In the genomic region with DNA sequence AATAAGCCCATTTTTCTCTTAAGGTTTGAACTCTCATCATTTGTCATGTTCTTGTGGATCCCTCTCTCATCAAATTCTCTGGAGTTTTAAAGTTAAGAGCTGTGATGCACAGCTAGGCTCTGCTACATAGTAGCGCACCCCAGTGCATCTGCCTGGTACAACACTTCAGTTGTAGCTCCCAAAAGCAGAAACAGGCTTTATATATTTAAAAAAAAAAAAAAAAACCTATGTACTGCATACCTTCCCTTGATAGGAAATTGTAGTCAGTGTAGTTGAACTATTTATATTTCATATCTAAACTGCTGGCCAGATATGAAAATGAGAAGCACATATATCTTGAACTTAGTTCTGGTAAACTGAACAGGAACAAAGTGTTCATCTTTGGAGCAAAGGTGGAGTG, we compare ENCODE assay signal across 11 cellular contexts.
A peak's percentile ranks its signal among the peaks of the same experiment; 100 is the strongest.
DNase-seq lines count a peak whose midpoint lies in the region; ATAC-seq and TF ChIP-seq lines count a peak whose summit lies in the region.
"Had no signal": no experiment of that assay in that cellular context is flagged by ENCODE, and none has a peak within 500 bp of the region (broad histone marks: within the 10 kb centered on the region; RNA-seq: fewer than 3 reads in every experiment).

No MANE protein-coding gene starts in this region.

- in situ Hi-C loops in transverse colon (cut with MboI; ENCODE audit: low pct_ligation_motif_present in 1 of 4, low pct_unique_long_range_greater_than_20kb in 1 of 4, low sequenced_read_pairs in 3 of 4), result loop anchor here in 1 of 4 donors (25.0 kb wide), 1 partner anchor 252 kb away; no protein-coding TSS in a partner anchor
- in situ Hi-C loops in GM13976 (cut with MboI; ENCODE audit: low sequenced_read_pairs, unreplicated experiment), result no loop called here

- H3K4me3 ChIP-seq in OCI-LY3 (ENCODE audit: low read length) (no peak overlapping the region), transverse colon (no peak overlapping the region)
- H3K4me3 ChIP-seq: heart right ventricle had no signal

- H3K27ac ChIP-seq in OCI-LY3 (ENCODE audit: low read length), result no peak overlapping the region
- H3K27ac ChIP-seq in transverse colon, result no peak overlapping the region
- H3K27ac ChIP-seq: heart right ventricle had no signal

- no peaks in the 10 kb centered on the region for H3K79me2 ChIP-seq in OCI-LY3 (ENCODE audit: low read length)

- no peak for TF ChIP-seq POLR2A in transverse colon (IDR thresholded peaks at IDR 0.05)

- TF ChIP-seq CTCF in OCI-LY3 (IDR thresholded peaks at IDR 0.05; ENCODE audit: low read depth, low read length) (peak; percentile 38), transverse colon (IDR thresholded peaks at IDR 0.05) (peak in 4 of 5 experiments; percentile 24 to 47 (median 29)), GM13976 (IDR thresholded peaks at IDR 0.05; ENCODE audit: borderline replicate concordance, control extremely low read depth, extremely low read depth, insufficient read depth, missing control alignments) (no peak)

- WGBS in transverse colon (ENCODE audit: low coverage in 1 of 2), 2 donors, result 45% methylated on average over 1 of the region's 1 CpG; no CpG with 5 or more reads in 1 of the 2 donors

- ATAC-seq in left ventricle myocardium superior (peak; percentile 41), Right ventricle myocardium superior (ENCODE audit: poor library complexity) (no peak), HG03280 (IDR thresholded peaks at IDR 0.05; ENCODE audit: unreplicated experiment) (no peak)
- ATAC-seq: heart right ventricle had no signal

- no peaks in the 10 kb centered on the region for H3K27me3 ChIP-seq in OCI-LY3 (ENCODE audit: low read depth, low read length)
- no peaks in the 10 kb centered on the region for H3K27me3 ChIP-seq in transverse colon

- peak; percentile 20 for DNase-seq in left ventricle myocardium superior
- DNase-seq in Right ventricle myocardium superior, result no peak
- DNase-seq in fibroblast of gingiva (ENCODE audit: low read depth), result peak; percentile 12
- DNase-seq in transverse colon, result peak; percentile 42
- no peak for DNase-seq in GM13976 (ENCODE audit: low spot score)
- DNase-seq in NCI-H1105 (lab: John Stamatoyannopoulos, UW), result no peak
- DNase-seq: heart right ventricle, NCI-H1092, T-helper 9 cell had no signal

- H3K4me2 ChIP-seq in OCI-LY3 (ENCODE audit: low read length), result no peak overlapping the region

- no peak for TF ChIP-seq EP300 in transverse colon (IDR thresholded peaks at IDR 0.05; ENCODE audit: low read depth)

- intact Hi-C loops in left ventricle myocardium superior (cut with micrococcal nuclease), result no loop called here
- intact Hi-C loops in Right ventricle myocardium superior (cut with DNase I), result no loop called here
- intact Hi-C loops in transverse colon (cut with DNase I; ENCODE audit: low total_unique reads), result no loop called here

- H3K4me1 ChIP-seq in OCI-LY3 (ENCODE audit: low read length) (no peaks in the 10 kb centered on the region), transverse colon (no peaks in the 10 kb centered on the region)

- H3K36me3 ChIP-seq in OCI-LY3 (replicated peaks; ENCODE audit: low read depth, low read length), result no peaks in the 10 kb centered on the region
- no peaks in the 10 kb centered on the region for H3K36me3 ChIP-seq in transverse colon
- H3K36me3 ChIP-seq: heart right ventricle had no signal

- H4K20me1 ChIP-seq in OCI-LY3 (ENCODE audit: insufficient read depth, low read length), result no peaks in the 10 kb centered on the region

- H2AFZ ChIP-seq in OCI-LY3 (ENCODE audit: low read depth, low read length), result no peak overlapping the region

- H3K9ac ChIP-seq in OCI-LY3 (ENCODE audit: low read length), result no peak overlapping the region

- no peaks in the 10 kb centered on the region for H3K9me3 ChIP-seq in OCI-LY3 (ENCODE audit: insufficient read depth, low read length)
- H3K9me3 ChIP-seq in transverse colon, result no peaks in the 10 kb centered on the region
- H3K9me3 ChIP-seq: heart right ventricle had no signal

Comparison
In these comparisons a context has a peak if more than half of its experiments do, and no peak if none do; other contexts are left out.
1. DNase-seq: peak in left ventricle myocardium superior (single experiment), fibroblast of gingiva (single experiment) and transverse colon (single experiment); none in Right ventricle myocardium superior (single experiment), GM13976 (single experiment) and NCI-H1105 (single experiment).